In the genomic region with DNA sequence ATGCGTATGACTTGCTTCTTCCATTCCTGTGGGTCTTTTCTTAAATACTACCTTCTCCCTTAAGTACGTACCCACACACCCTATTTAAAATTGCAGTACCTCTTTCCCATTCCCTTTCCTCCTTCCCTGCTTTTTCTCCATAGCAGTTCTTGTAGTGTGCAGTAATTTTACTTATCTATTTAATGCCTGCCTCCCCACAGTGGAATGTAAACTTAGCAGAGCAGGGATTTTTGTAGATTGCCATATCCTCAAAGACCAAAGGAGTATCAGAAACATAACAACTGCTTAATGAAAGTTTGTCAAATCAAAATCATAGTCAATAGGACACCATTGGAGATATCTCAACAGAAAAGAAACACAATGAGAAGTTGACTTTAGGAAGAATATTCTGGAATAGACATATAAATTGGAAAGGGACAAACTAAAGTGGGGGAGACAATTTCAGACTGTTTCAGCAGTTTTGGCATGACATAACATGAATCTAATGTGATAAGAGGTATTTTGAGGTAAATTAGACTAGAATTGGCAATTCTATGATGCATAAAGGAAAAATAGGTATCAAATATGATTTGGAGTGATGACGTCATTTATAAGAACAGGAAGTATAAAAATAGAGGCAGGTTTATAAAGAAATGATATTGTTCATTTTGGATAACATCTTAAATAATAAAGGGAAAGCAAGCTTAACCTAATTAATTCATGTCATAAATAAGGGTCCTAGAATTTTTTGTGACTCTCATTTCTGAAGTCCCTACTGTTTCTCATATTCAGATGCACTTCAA, we compare ENCODE assay signal across 30 cellular contexts.
"Had no signal": no experiment of that assay in that cellular context is flagged by ENCODE, and none has a peak within 500 bp of the region (broad histone marks: within the 10 kb centered on the region; RNA-seq: fewer than 3 reads in every experiment).

No MANE protein-coding gene starts in this region.

- DNase-seq: activated B cell treated with CpG ODN at 0.5 μM for 24 hours; activated CD4-positive, alpha-beta memory T cell treated with anti-CD3 and anti-CD28 coated beads for 36 hours; activated CD4-positive, alpha-beta T cell treated with anti-CD3 and anti-CD28 coated beads for 4 hours; activated CD4-positive, alpha-beta T cell treated with anti-CD3 and anti-CD28 coated beads, Interleukin-2, amount 50 U/mL, for 1 hour; activated CD4-positive, CD25-positive, alpha-beta regulatory T cell treated with anti-CD3 and anti-CD28 coated beads, Interleukin-2, amount 50 U/mL, for 72 hours; activated CD8-positive, alpha-beta memory T cell treated with anti-CD3 and anti-CD28 coated beads, Interleukin-2, amount 50 U/mL, for 4 hours; activated gamma-delta T cell treated with Interleukin-2 at 50 U/mL for 16 hours; activated naive CD4-positive, alpha-beta T cell treated with anti-CD3 and anti-CD28 coated beads for 36 hours; activated T-cell treated with anti-CD3 and anti-CD28 coated beads for 4 hours; activated T-cell treated with anti-CD3 and anti-CD28 coated beads, Interleukin-2, amount 50 U/mL, for 4 hours; adrenal gland; anterior cingulate cortex; brain microvascular endothelial cell; NCI-H1092 treated with DMSO at 0.1 percent for 48 hours; NCI-H1417; NCI-H146; NCI-H187 treated with DMSO at 0.1 percent for 48 hours; NCI-H2081; NCI-H2171 treated with DMSO at 0.1 percent for 48 hours; NCI-H345; NCI-H524 treated with DMSO at 0.1 percent for 48 hours; PC-9; Right ventricle myocardium superior; SW 1271; T-helper 1 cell; T-helper 2 cell; T-helper 9 cell had no signal

- H3K27me3 ChIP-seq: adrenal gland, brain microvascular endothelial cell had no signal

- H3K4me1 ChIP-seq: adrenal gland had no signal

- H3K36me3 ChIP-seq: adrenal gland, brain microvascular endothelial cell had no signal

- H3K9me3 ChIP-seq: adrenal gland had no signal

- H2AFZ ChIP-seq: PC-9 had no signal

- FAIRE-seq: RCC 7860 had no signal

- H3K4me3 ChIP-seq: adrenal gland, PC-9 had no signal

- H3K27ac ChIP-seq: adrenal gland, brain microvascular endothelial cell, PC-9, VCaP had no signal

- H3K4me2 ChIP-seq: PC-9 had no signal

- ATAC-seq: activated naive CD4-positive, alpha-beta T cell treated with anti-CD3 and anti-CD28 coated beads, Interleukin-2, amount 50 U/mL, for 72 hours; activated T-cell treated with anti-CD3 and anti-CD28 coated beads, Interleukin-2, amount 50 U/mL, for 4 hours had no signal
